1 cellular context compared by ENCODE assay signal in the genomic region with DNA sequence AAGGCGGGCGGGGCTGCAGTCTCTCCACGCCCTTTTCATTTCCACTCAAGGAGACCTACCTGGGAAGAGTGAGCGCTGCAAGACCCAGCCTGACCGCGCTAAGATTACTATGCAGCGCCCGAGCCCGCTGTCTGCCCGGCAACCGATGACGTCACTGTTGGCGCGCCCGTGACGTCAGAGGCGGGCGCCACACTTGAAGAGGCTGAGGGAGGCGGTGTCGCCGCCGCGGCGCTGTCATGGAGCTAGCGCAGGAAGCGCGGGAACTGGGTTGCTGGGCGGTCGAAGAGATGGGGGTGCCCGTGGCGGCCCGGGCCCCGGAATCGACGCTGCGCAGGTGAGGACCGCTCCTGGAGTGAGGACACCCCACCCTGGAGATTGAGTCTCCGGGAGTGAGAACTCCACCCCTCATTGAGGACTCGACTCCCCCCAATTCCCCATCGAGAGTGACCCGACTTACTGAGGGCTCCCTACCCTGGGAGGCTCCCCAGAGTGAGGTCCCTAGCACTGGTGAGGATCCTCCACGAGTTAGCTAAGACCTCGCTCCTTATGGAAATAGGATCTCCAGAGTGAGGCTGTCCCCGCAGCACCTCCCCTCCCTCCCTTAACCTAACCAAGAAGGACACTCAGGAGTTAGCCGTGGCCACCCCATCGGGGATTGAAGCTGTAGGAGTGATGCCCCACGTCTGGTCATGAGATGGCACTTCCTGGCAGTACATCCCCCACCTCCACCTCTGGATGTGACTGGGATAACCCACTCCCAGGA.
A peak's percentile ranks its signal among the peaks of the same experiment; 100 is the strongest.
TF ChIP-seq lines count a peak whose summit lies in the region.

A gene with protein sequence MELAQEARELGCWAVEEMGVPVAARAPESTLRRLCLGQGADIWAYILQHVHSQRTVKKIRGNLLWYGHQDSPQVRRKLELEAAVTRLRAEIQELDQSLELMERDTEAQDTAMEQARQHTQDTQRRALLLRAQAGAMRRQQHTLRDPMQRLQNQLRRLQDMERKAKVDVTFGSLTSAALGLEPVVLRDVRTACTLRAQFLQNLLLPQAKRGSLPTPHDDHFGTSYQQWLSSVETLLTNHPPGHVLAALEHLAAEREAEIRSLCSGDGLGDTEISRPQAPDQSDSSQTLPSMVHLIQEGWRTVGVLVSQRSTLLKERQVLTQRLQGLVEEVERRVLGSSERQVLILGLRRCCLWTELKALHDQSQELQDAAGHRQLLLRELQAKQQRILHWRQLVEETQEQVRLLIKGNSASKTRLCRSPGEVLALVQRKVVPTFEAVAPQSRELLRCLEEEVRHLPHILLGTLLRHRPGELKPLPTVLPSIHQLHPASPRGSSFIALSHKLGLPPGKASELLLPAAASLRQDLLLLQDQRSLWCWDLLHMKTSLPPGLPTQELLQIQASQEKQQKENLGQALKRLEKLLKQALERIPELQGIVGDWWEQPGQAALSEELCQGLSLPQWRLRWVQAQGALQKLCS (plus strand): TSS at position 177 of the 763 bp plus-strand sequence. CDS start 60 bp downstream, at position 237.

TF ChIP-seq in HepG2, 621 proteins besides CTCF, POLR2A, EP300 and RAD21 (continued from another document and continues in another):
- TF ChIP-seq BHLHE40 (IDR thresholded peaks at IDR 0.05; ENCODE audit: low read length) = peak; percentile 74
- TF ChIP-seq MED1 (CRISPR knock-in tag; IDR thresholded peaks at IDR 0.05) = peak; percentile 60; the same call in 1 of the 2 replicates
- no peak for TF ChIP-seq STAT5B (CRISPR knock-in tag; IDR thresholded peaks at IDR 0.05)
- 0 out of 2 replicates have a peak, but pooled peaks have one; percentile 44 for TF ChIP-seq ZNF567 (CRISPR knock-in tag; IDR thresholded peaks at IDR 0.05; ENCODE audit: borderline replicate concordance)
- peak; percentile 66; the same call in 1 of the 2 replicates for TF ChIP-seq ELF1 (CRISPR knock-in tag; IDR thresholded peaks at IDR 0.05)
- no peak for TF ChIP-seq NONO (IDR thresholded peaks at IDR 0.05)
- TF ChIP-seq NONO (CRISPR knock-in tag; conservative IDR thresholded peaks at IDR 0.05) = peak; percentile 64; the same call in 1 of the 2 replicates
- 0 out of 2 replicates have a peak, but pooled peaks have one; percentile 31 for TF ChIP-seq ZNF770 (CRISPR knock-in tag; IDR thresholded peaks at IDR 0.05)
- TF ChIP-seq TARDBP (CRISPR knock-in tag; IDR thresholded peaks at IDR 0.05) = peak; percentile 73; the same call in 1 of the 2 replicates
- peak in 1 of 2 experiments; percentile 86; a peak in 2 of 4 replicates for TF ChIP-seq KLF16 (CRISPR knock-in tag; IDR thresholded peaks at IDR 0.05)
- no peak for TF ChIP-seq MEIS1 (CRISPR knock-in tag; IDR thresholded peaks at IDR 0.05; ENCODE audit: borderline replicate concordance)
- TF ChIP-seq FOXM1 (CRISPR knock-in tag; IDR thresholded peaks at IDR 0.05) = 0 out of 2 replicates have a peak, but pooled peaks have one; percentile 42
- 0 out of 2 replicates have a peak, but pooled peaks have one; percentile 54 for TF ChIP-seq ZNF205 (CRISPR knock-in tag; IDR thresholded peaks at IDR 0.05)
- TF ChIP-seq POGK (CRISPR knock-in tag; conservative IDR thresholded peaks at IDR 0.05) = peak; percentile 82; the same call in 1 of the 2 replicates
- TF ChIP-seq RXRA (CRISPR knock-in tag; IDR thresholded peaks at IDR 0.05) = peak; percentile 50
- no peak for TF ChIP-seq GABPA (IDR thresholded peaks at IDR 0.05; ENCODE audit: low read depth, low read length)
- peak; percentile 52; the same call in 1 of the 2 replicates for TF ChIP-seq GABPA (CRISPR knock-in tag; IDR thresholded peaks at IDR 0.05; ENCODE audit: low read depth)
- peak; percentile 68; the same call in 1 of the 2 replicates for TF ChIP-seq MXD4 (CRISPR knock-in tag; IDR thresholded peaks at IDR 0.05)
- TF ChIP-seq ZNF513 (CRISPR knock-in tag; conservative IDR thresholded peaks at IDR 0.05) = no peak
- peak; percentile 88 for TF ChIP-seq BORCS8-MEF2B (CRISPR knock-in tag; IDR thresholded peaks at IDR 0.05)
- peak; percentile 67; the same call in 1 of the 2 replicates for TF ChIP-seq TAF1 (CRISPR knock-in tag; IDR thresholded peaks at IDR 0.05)
- peak; percentile 48; the same call in 1 of the 2 replicates for TF ChIP-seq ZFP91 (CRISPR knock-in tag; IDR thresholded peaks at IDR 0.05; ENCODE audit: borderline replicate concordance)
- no peak for TF ChIP-seq AHR (CRISPR knock-in tag; IDR thresholded peaks at IDR 0.05)
- TF ChIP-seq TBX2 (CRISPR knock-in tag; IDR thresholded peaks at IDR 0.05; ENCODE audit: borderline replicate concordance) = peak; percentile 73; the same call in 1 of the 2 replicates
- no peak for TF ChIP-seq ZNF382 (CRISPR knock-in tag; IDR thresholded peaks at IDR 0.05; ENCODE audit: borderline replicate concordance)
- TF ChIP-seq ATF6 (CRISPR knock-in tag; conservative IDR thresholded peaks at IDR 0.05) = no peak
- TF ChIP-seq, protein P1, sequence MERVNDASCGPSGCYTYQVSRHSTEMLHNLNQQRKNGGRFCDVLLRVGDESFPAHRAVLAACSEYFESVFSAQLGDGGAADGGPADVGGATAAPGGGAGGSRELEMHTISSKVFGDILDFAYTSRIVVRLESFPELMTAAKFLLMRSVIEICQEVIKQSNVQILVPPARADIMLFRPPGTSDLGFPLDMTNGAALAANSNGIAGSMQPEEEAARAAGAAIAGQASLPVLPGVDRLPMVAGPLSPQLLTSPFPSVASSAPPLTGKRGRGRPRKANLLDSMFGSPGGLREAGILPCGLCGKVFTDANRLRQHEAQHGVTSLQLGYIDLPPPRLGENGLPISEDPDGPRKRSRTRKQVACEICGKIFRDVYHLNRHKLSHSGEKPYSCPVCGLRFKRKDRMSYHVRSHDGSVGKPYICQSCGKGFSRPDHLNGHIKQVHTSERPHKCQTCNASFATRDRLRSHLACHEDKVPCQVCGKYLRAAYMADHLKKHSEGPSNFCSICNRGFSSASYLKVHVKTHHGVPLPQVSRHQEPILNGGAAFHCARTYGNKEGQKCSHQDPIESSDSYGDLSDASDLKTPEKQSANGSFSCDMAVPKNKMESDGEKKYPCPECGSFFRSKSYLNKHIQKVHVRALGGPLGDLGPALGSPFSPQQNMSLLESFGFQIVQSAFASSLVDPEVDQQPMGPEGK (CRISPR knock-in tag; IDR thresholded peaks at IDR 0.05) = 0 out of 2 replicates have a peak, but pooled peaks have one; percentile 27
- no peak for TF ChIP-seq FOXJ3 (CRISPR knock-in tag; IDR thresholded peaks at IDR 0.05; ENCODE audit: borderline replicate concordance)
- TF ChIP-seq ZBTB21 (CRISPR knock-in tag; IDR thresholded peaks at IDR 0.05) = peak; percentile 96
- no peak for TF ChIP-seq ZNF678 (CRISPR knock-in tag; IDR thresholded peaks at IDR 0.05)
- peak; percentile 63; the same call in 1 of the 2 replicates for TF ChIP-seq MAZ (IDR thresholded peaks at IDR 0.05; ENCODE audit: borderline replicate concordance, low read depth, low read length)
- no peak for TF ChIP-seq MAZ (CRISPR knock-in tag; IDR thresholded peaks at IDR 0.05; ENCODE audit: low read depth)
- TF ChIP-seq NFAT5 (CRISPR knock-in tag; IDR thresholded peaks at IDR 0.05) = peak; percentile 36; the same call in 1 of the 2 replicates
- TF ChIP-seq ZNF317 (CRISPR knock-in tag; IDR thresholded peaks at IDR 0.05) = peak; percentile 56; the same call in 1 of the 2 replicates
- TF ChIP-seq SALL1 (CRISPR knock-in tag; IDR thresholded peaks at IDR 0.05) = peak; percentile 69
- peak; percentile 70; the same call in 1 of the 2 replicates for TF ChIP-seq PITX1 (CRISPR knock-in tag; IDR thresholded peaks at IDR 0.05)
